22 cellular contexts compared by ENCODE assay signal in the genomic region with DNA sequence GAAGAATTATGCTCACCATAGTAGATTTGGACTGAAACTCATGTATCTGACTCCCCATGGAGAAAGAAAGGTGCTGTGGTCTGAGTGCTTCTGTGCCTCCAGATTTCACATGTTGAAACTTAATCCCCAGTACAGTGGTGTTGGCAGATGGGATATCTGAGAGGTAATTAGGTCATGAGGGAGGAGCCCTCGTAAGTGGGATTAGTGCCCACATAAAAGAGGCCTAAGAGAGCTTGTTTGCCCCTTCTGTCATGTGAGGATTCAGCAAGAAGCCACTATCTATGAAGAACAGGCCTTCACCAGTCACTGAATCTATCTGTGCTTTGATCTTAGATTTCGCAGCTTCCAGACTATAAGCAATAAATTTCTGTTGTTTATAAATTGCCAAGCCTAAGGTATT.
DNase-seq lines count a peak whose midpoint lies in the region; TF ChIP-seq lines count a peak whose summit lies in the region.
"Had no signal": no experiment of that assay in that cellular context is flagged by ENCODE, and none has a peak within 500 bp of the region (broad histone marks: within the 10 kb centered on the region; RNA-seq: fewer than 3 reads in every experiment).

No MANE protein-coding gene starts in this region.

- DNase-seq in NCI-H1694 (lab: John Stamatoyannopoulos, UW) (peak; percentile 13), NCI-H1694 treated with DMSO at 0.1 percent for 48 hours (lab: John Stamatoyannopoulos, UW) (no peak), NCI-H69 (lab: John Stamatoyannopoulos, UW) (peak; percentile 27), myocyte (ENCODE audit: low read depth) (peak; percentile 25), NCI-H1417 (lab: John Stamatoyannopoulos, UW) (no peak), DMS114 treated with DMSO at 0.1 percent for 48 hours (lab: John Stamatoyannopoulos, UW; ENCODE audit: unreplicated experiment) (no peak)
- DNase-seq: 8988T; Caco-2; CD4-positive, alpha-beta memory T cell; DMS79 treated with DMSO at 0.1 percent for 48 hours; H7; NCI-H1105; NCI-H2081 treated with DMSO at 0.1 percent for 48 hours; NCI-H226; NCI-H748 treated with DMSO at 0.1 percent for 48 hours; T1000 had no signal

- CTCF ChIA-PET in HEK293 (lab: Yijun Ruan, JAX), result no interaction called here

- no peak overlapping the region for H3K27ac ChIP-seq in HEK293 (ENCODE audit: extremely low read depth, low read depth, low read length)
- H3K27ac ChIP-seq: BLaER1 treated with 17β-estradiol and CSF1 and Interleukin-3, amounts not matched to agents 10 nM and 100 nM; HL-60; KMS-11; SJSA1 had no signal

- POLR2A ChIA-PET in HEK293 (lab: Yijun Ruan, JAX), result interaction anchor here (1.0 kb wide), 1 partner anchor 14 kb away, joined by 3 read pairs; no protein-coding TSS in a partner anchor

- H3K36me3 ChIP-seq in HEK293 (ENCODE audit: control insufficient read depth in 2 of 2, insufficient read depth in 1 of 2, low read length in 2 of 2), result no peaks in the 10 kb centered on the region
- H3K36me3 ChIP-seq: BLaER1 treated with 17β-estradiol and CSF1 and Interleukin-3, amounts not matched to agents 10 nM and 100 nM; SJSA1 had no signal

- H3K4me1 ChIP-seq in HEK293 (ENCODE audit: control insufficient read depth, insufficient read depth, low read length), result peaks cover 3% of the 10 kb centered on the region

- no peak for TF ChIP-seq CTCF in HEK293 (tag by site-specific recombination; IDR thresholded peaks at IDR 0.05)

- no peak overlapping the region for H3K4me3 ChIP-seq in HEK293 (ENCODE audit: low read depth, low read length)
- H3K4me3 ChIP-seq: BLaER1 treated with 17β-estradiol and CSF1 and Interleukin-3, amounts not matched to agents 10 nM and 100 nM; GM12878; SJSA1 had no signal

- no peaks in the 10 kb centered on the region for H3K9me3 ChIP-seq in HEK293 (ENCODE audit: control insufficient read depth, insufficient read depth, low read depth, low read length)
- H3K9me3 ChIP-seq: BLaER1 treated with 17β-estradiol and CSF1 and Interleukin-3, amounts not matched to agents 10 nM and 100 nM; Caco-2; SJSA1 had no signal

TF ChIP-seq in HEK293, 187 proteins besides CTCF, POLR2A, EP300 and RAD21 (continues in another document):
- TF ChIP-seq, protein P1, sequence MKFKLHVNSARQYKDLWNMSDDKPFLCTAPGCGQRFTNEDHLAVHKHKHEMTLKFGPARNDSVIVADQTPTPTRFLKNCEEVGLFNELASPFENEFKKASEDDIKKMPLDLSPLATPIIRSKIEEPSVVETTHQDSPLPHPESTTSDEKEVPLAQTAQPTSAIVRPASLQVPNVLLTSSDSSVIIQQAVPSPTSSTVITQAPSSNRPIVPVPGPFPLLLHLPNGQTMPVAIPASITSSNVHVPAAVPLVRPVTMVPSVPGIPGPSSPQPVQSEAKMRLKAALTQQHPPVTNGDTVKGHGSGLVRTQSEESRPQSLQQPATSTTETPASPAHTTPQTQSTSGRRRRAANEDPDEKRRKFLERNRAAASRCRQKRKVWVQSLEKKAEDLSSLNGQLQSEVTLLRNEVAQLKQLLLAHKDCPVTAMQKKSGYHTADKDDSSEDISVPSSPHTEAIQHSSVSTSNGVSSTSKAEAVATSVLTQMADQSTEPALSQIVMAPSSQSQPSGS (tag by site-specific recombination; IDR thresholded peaks at IDR 0.05; ENCODE audit: low read depth), result no peak
- TF ChIP-seq, protein P2, sequence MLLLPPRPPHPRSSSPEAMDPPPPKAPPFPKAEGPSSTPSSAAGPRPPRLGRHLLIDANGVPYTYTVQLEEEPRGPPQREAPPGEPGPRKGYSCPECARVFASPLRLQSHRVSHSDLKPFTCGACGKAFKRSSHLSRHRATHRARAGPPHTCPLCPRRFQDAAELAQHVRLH (tag by site-specific recombination; IDR thresholded peaks at IDR 0.05), result no peak
- TF ChIP-seq PRDM1 (tag by site-specific recombination; IDR thresholded peaks at IDR 0.05) (no peak), ZNF274 (IDR thresholded peaks at IDR 0.05; ENCODE audit: low read length) (no peak), ZNF274 (tag by site-specific recombination; IDR thresholded peaks at IDR 0.05; ENCODE audit: borderline replicate concordance) (no peak), ZNF311 (tag by site-specific recombination; IDR thresholded peaks at IDR 0.05; ENCODE audit: borderline replicate concordance) (no peak), ZNF76 (tag by site-specific recombination; IDR thresholded peaks at IDR 0.05; ENCODE audit: borderline replicate concordance, low read depth) (no peak), TCF7L2 (IDR thresholded peaks at IDR 0.05; ENCODE audit: borderline replicate concordance, low read depth, low read length) (peak; percentile 84), YY1 (tag by site-specific recombination; IDR thresholded peaks at IDR 0.05) (no peak), ZNF664 (tag by site-specific recombination; IDR thresholded peaks at IDR 0.05) (no peak), ZNF350 (tag by site-specific recombination; IDR thresholded peaks at IDR 0.05) (no peak), ZNF830 (tag by site-specific recombination; IDR thresholded peaks at IDR 0.05; ENCODE audit: low read depth) (no peak), ZSCAN23 (tag by site-specific recombination; IDR thresholded peaks at IDR 0.05) (no peak), ZNF138 (tag by site-specific recombination; IDR thresholded peaks at IDR 0.05; ENCODE audit: borderline replicate concordance) (no peak), ZNF423 (tag by site-specific recombination; IDR thresholded peaks at IDR 0.05) (no peak), SP3 (tag by site-specific recombination; IDR thresholded peaks at IDR 0.05) (no peak), ZNF544 (tag by site-specific recombination; IDR thresholded peaks at IDR 0.05) (no peak), ZSCAN16 (tag by site-specific recombination; IDR thresholded peaks at IDR 0.05) (no peak), ZNF585B (tag by site-specific recombination; IDR thresholded peaks at IDR 0.05) (no peak), KLF9 (tag by site-specific recombination; IDR thresholded peaks at IDR 0.05; ENCODE audit: low read depth) (no peak)
- TF ChIP-seq, protein P3, sequence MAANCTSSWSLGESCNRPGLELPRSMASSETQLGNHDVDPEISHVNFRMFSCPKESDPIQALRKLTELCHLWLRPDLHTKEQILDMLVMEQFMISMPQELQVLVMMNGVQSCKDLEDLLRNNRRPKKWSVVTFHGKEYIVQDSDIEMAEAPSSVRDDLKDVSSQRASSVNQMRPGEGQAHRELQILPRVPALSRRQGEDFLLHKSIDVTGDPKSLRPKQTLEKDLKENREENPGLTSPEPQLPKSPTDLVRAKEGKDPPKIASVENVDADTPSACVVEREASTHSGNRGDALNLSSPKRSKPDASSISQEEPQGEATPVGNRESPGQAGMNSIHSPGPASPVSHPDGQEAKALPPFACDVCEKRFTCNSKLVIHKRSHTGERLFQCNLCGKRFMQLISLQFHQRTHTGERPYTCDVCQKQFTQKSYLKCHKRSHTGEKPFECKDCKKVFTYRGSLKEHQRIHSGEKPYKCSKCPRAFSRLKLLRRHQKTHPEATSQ (tag by site-specific recombination; IDR thresholded peaks at IDR 0.05), result no peak
- TF ChIP-seq, protein P4, sequence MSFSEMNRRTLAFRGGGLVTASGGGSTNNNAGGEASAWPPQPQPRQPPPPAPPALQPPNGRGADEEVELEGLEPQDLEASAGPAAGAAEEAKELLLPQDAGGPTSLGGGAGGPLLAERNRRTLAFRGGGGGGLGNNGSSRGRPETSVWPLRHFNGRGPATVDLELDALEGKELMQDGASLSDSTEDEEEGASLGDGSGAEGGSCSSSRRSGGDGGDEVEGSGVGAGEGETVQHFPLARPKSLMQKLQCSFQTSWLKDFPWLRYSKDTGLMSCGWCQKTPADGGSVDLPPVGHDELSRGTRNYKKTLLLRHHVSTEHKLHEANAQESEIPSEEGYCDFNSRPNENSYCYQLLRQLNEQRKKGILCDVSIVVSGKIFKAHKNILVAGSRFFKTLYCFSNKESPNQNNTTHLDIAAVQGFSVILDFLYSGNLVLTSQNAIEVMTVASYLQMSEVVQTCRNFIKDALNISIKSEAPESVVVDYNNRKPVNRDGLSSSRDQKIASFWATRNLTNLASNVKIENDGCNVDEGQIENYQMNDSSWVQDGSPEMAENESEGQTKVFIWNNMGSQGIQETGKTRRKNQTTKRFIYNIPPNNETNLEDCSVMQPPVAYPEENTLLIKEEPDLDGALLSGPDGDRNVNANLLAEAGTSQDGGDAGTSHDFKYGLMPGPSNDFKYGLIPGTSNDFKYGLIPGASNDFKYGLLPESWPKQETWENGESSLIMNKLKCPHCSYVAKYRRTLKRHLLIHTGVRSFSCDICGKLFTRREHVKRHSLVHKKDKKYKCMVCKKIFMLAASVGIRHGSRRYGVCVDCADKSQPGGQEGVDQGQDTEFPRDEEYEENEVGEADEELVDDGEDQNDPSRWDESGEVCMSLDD (tag by site-specific recombination; IDR thresholded peaks at IDR 0.05), result no peak
- TF ChIP-seq, protein P5, sequence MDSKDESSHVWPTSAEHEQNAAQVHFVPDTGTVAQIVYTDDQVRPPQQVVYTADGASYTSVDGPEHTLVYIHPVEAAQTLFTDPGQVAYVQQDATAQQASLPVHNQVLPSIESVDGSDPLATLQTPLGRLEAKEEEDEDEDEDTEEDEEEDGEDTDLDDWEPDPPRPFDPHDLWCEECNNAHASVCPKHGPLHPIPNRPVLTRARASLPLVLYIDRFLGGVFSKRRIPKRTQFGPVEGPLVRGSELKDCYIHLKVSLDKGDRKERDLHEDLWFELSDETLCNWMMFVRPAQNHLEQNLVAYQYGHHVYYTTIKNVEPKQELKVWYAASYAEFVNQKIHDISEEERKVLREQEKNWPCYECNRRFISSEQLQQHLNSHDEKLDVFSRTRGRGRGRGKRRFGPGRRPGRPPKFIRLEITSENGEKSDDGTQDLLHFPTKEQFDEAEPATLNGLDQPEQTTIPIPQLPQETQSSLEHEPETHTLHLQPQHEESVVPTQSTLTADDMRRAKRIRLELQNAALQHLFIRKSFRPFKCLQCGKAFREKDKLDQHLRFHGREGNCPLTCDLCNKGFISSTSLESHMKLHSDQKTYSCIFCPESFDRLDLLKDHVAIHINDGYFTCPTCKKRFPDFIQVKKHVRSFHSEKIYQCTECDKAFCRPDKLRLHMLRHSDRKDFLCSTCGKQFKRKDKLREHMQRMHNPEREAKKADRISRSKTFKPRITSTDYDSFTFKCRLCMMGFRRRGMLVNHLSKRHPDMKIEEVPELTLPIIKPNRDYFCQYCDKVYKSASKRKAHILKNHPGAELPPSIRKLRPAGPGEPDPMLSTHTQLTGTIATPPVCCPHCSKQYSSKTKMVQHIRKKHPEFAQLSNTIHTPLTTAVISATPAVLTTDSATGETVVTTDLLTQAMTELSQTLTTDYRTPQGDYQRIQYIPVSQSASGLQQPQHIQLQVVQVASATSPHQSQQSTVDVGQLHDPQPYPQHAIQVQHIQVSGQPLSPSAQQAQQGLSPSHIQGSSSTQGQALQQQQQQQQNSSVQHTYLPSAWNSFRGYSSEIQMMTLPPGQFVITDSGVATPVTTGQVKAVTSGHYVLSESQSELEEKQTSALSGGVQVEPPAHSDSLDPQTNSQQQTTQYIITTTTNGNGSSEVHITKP (tag by site-specific recombination; IDR thresholded peaks at IDR 0.05), result no peak

Comparison
In these comparisons a context has a peak if more than half of its experiments do, and no peak if none do; other contexts are left out.
1. DNase-seq: peak in NCI-H1694 (single experiment), NCI-H69 (single experiment) and myocyte (single experiment); none in NCI-H1694 treated with DMSO at 0.1 percent for 48 hours (single experiment), NCI-H1417 (0 of 3) and DMS114 treated with DMSO at 0.1 percent for 48 hours (single experiment).